In the genomic region with DNA sequence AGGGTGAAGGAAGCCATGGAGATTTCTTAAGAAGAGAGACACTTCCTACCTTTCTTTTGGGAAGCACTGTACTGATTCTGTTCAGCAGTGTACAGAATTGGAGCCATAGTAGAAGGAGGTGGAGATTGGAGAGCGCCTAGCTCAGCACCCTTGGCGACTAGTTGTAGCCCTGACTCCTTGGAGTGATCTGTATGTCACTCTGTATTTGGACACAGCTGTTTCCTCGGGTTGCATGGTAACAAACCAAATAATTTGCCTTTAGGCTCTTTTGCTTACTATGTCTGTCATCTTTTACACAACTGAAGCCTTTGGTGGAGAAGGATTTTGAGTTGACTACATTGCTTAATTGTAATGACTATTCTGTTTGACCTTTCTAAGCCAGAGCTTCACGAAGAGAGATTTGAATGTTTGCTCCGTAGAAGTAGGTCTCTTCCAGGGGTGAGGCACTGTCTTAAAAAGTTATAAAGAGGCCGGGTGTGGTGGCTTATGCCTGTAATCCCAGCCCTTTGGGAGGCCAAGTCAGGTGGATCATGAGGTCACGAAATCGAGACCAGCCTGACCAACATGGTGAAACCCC, we compare ENCODE assay signal across 10 cellular contexts.
DNase-seq lines count a peak whose midpoint lies in the region; ATAC-seq and TF ChIP-seq lines count a peak whose summit lies in the region.
"Had no signal": no experiment of that assay in that cellular context is flagged by ENCODE, and none has a peak within 500 bp of the region (broad histone marks: within the 10 kb centered on the region; RNA-seq: fewer than 3 reads in every experiment).

No MANE protein-coding gene starts in this region.

- no peaks in the 10 kb centered on the region for H3K27me3 ChIP-seq in aorta (ENCODE audit: control insufficient read depth in 1 of 2, insufficient read depth in 2 of 2, low read length in 1 of 2)

- no peak overlapping the region for H3K4me3 Mint-ChIP-seq in endothelial cell (ENCODE audit: unreplicated experiment)
- H3K4me3 Mint-ChIP-seq: CD4-positive, alpha-beta memory T cell had no signal

- TF ChIP-seq CTCF in endothelial cell (IDR thresholded peaks at IDR 0.05; ENCODE audit: unreplicated experiment) = no peak

- H3K27ac ChIP-seq in aorta (ENCODE audit: low read depth in 1 of 2, low read length in 2 of 2) = no peak overlapping the region

- H3K4me1 Mint-ChIP-seq in endothelial cell (ENCODE audit: unreplicated experiment) = peaks cover 34% of the 10 kb centered on the region

- 93 to 96% methylated on average over 8 of the region's 8 CpGs for WGBS in aorta, 2 donors

- H3K9me3 ChIP-seq in aorta (ENCODE audit: control insufficient read depth, low read length) = no peaks in the 10 kb centered on the region

- H3K36me3 ChIP-seq in aorta (ENCODE audit: control insufficient read depth in 1 of 2, insufficient read depth in 2 of 2, low read length in 1 of 2) = no peaks in the 10 kb centered on the region

- no peaks in the 10 kb centered on the region for H3K36me3 Mint-ChIP-seq in endothelial cell (ENCODE audit: low read depth, unreplicated experiment)

- ATAC-seq in GM19397 (IDR thresholded peaks at IDR 0.05; ENCODE audit: unreplicated experiment) (peak; percentile 86), HG03103 (IDR thresholded peaks at IDR 0.05; ENCODE audit: low read depth, unreplicated experiment) (peak; percentile 71), aorta (ENCODE audit: low FRiP score) (no peak)

- H3K27ac Mint-ChIP-seq in endothelial cell (ENCODE audit: unreplicated experiment) = peak overlapping the region; percentile 0

- H3K4me3 ChIP-seq in aorta (ENCODE audit: low read length in 2 of 2) = no peak overlapping the region

- peaks cover 7% of the 10 kb centered on the region for H3K27me3 Mint-ChIP-seq in endothelial cell (ENCODE audit: unreplicated experiment)
- H3K27me3 Mint-ChIP-seq: CD4-positive, alpha-beta memory T cell had no signal

- no peaks in the 10 kb centered on the region for H3K4me1 ChIP-seq in aorta (ENCODE audit: control insufficient read depth in 1 of 2, insufficient read depth in 2 of 2, low read length in 2 of 2)

- intact Hi-C loops in aorta (cut with DNase I) = no loop called here

- H3K9me3 Mint-ChIP-seq in endothelial cell (ENCODE audit: unreplicated experiment) = no peaks in the 10 kb centered on the region
- H3K9me3 Mint-ChIP-seq: CD4-positive, alpha-beta memory T cell had no signal

- DNase-seq in ELR (ENCODE audit: low read depth) (peak; percentile 12), endothelial cell (ENCODE audit: low spot score) (no peak), aorta (no peak), SK-N-DZ (ENCODE audit: low spot score) (no peak)
- no peak for DNase-seq in activated CD4-positive, alpha-beta T cell treated with anti-CD3 and anti-CD28 coated beads, Interleukin-2, amount 50 U/mL, for 48 hours
- DNase-seq in central memory CD4-positive, alpha-beta T cell = no peak
- DNase-seq: CD4-positive, alpha-beta memory T cell; KG1 had no signal
